Comparison of ENCODE assay signal across 17 cellular contexts in genomic region chr11:86513138-86513537, GRCh38.
A peak's percentile ranks its signal among the peaks of the same experiment; 100 is the strongest.
DNase-seq lines count a peak whose midpoint lies in the region; TF ChIP-seq lines count a peak whose summit lies in the region.
"Had no signal": no experiment of that assay in that cellular context is flagged by ENCODE, and none has a peak within 500 bp of the region (broad histone marks: within the 10 kb centered on the region; RNA-seq: fewer than 3 reads in every experiment).

No MANE protein-coding gene starts in this region.

- H3K4me3 ChIP-seq in HEK293 (ENCODE audit: low read depth, low read length) = no peak overlapping the region
- no peak overlapping the region for H3K4me3 ChIP-seq in colonic mucosa
- no peak overlapping the region for H3K4me3 ChIP-seq in mesenchymal stem cell (ENCODE audit: insufficient read depth in 1 of 2, low read depth in 1 of 2, low read length in 2 of 2)
- H3K4me3 ChIP-seq in trophoblast cell (ENCODE audit: low read depth, low read length) = no peak overlapping the region
- no peak overlapping the region for H3K4me3 ChIP-seq in esophagus squamous epithelium
- H3K4me3 ChIP-seq: BLaER1 had no signal

- POLR2A ChIA-PET in HEK293 (lab: Yijun Ruan, JAX) (interaction anchor here (1.0 kb wide), 1 partner anchor 11 kb away, joined by 3 read pairs; no protein-coding TSS in a partner anchor), HEK293T (lab: Yijun Ruan, JAX) (no interaction called here)

- TF ChIP-seq POLR2A in esophagus squamous epithelium (IDR thresholded peaks at IDR 0.05) = no peak

- WGBS in mesenchymal stem cell = no CpG with 5 or more reads among the region's 1 CpG
- WGBS in trophoblast cell (ENCODE audit: extremely low coverage, insufficient coverage, insufficient read length) = no CpG with 5 or more reads among the region's 1 CpG
- WGBS in esophagus squamous epithelium, 2 donors = 92 to 94% methylated on average over 1 of the region's 1 CpG

- H3K27me3 ChIP-seq in colonic mucosa = no peaks in the 10 kb centered on the region
- H3K27me3 ChIP-seq in mesenchymal stem cell (ENCODE audit: control insufficient read depth in 1 of 2, insufficient read depth in 1 of 2, low read length in 2 of 2) = no peaks in the 10 kb centered on the region
- H3K27me3 ChIP-seq in trophoblast cell (ENCODE audit: insufficient read depth, low read length) = no peaks in the 10 kb centered on the region
- no peaks in the 10 kb centered on the region for H3K27me3 ChIP-seq in esophagus squamous epithelium
- H3K27me3 ChIP-seq: BLaER1 had no signal

- TF ChIP-seq CTCF in HEK293 (tag by site-specific recombination; IDR thresholded peaks at IDR 0.05) = no peak
- TF ChIP-seq CTCF in colonic mucosa (IDR thresholded peaks at IDR 0.05) = no peak
- no peak for TF ChIP-seq CTCF in esophagus squamous epithelium (IDR thresholded peaks at IDR 0.05)

- H3K9ac ChIP-seq in colonic mucosa (ENCODE audit: low read depth in 2 of 2, low read length in 2 of 2) (no peak overlapping the region), mesenchymal stem cell (ENCODE audit: low read length) (no peak overlapping the region), trophoblast cell (ENCODE audit: low read length) (no peak overlapping the region)
- H3K9ac ChIP-seq: BLaER1 had no signal

- H4K91ac ChIP-seq in mesenchymal stem cell (ENCODE audit: low read length) = no peak overlapping the region
- H4K91ac ChIP-seq in trophoblast cell (ENCODE audit: low read depth, low read length) = peak overlapping the region; percentile 82

- H4K8ac ChIP-seq in mesenchymal stem cell (ENCODE audit: low read length) = no peak overlapping the region
- no peak overlapping the region for H4K8ac ChIP-seq in trophoblast cell (ENCODE audit: low read depth, low read length)

- H3K4me1 ChIP-seq in HEK293 (ENCODE audit: control insufficient read depth, insufficient read depth, low read length) (peaks cover 13% of the 10 kb centered on the region), colonic mucosa (peaks cover 7% of the 10 kb centered on the region), mesenchymal stem cell (ENCODE audit: control insufficient read depth, insufficient read depth, low read depth, low read length) (peaks cover 6% of the 10 kb centered on the region), trophoblast cell (ENCODE audit: control insufficient read depth in 1 of 2, insufficient read depth in 2 of 2, low read length in 2 of 2) (peaks cover 4 to 14% of the 10 kb centered on the region in 2 experiments), esophagus squamous epithelium (peaks cover 0 to 19% (median 4%) of the 10 kb centered on the region in 3 donors)
- H3K4me1 ChIP-seq: BLaER1 had no signal

- H3K9me3 ChIP-seq in HEK293 (ENCODE audit: control insufficient read depth, insufficient read depth, low read depth, low read length) (no peaks in the 10 kb centered on the region), colonic mucosa (no peaks in the 10 kb centered on the region), mesenchymal stem cell (ENCODE audit: control insufficient read depth, low read length) (peaks cover 4% of the 10 kb centered on the region), trophoblast cell (ENCODE audit: insufficient read depth, low read depth, low read length) (peaks cover 2% of the 10 kb centered on the region), esophagus squamous epithelium (no peaks in the 10 kb centered on the region)

- DNase-seq in colonic mucosa (no peak), mesenchymal stem cell (no peak), trophoblast cell (no peak), HEK293T (ENCODE audit: extremely low spot score) (no peak), nucleus accumbens (lab: John Stamatoyannopoulos, UW) (no peak), NCI-H1694 (lab: John Stamatoyannopoulos, UW) (no peak), esophagus squamous epithelium (lab: John Stamatoyannopoulos, UW) (no peak)
- DNase-seq: 8988T; AML-193; Caco-2; CD8-positive, alpha-beta memory T cell; DND-41; GDM1; HCEC 1CT had no signal

- H2AFZ ChIP-seq in mesenchymal stem cell (ENCODE audit: low read depth, low read length) (no peak overlapping the region), trophoblast cell (ENCODE audit: insufficient read depth, low read length, poor library complexity) (no peak overlapping the region)

- H3K14ac ChIP-seq in mesenchymal stem cell (ENCODE audit: low read length in 2 of 2) (no peak overlapping the region), trophoblast cell (ENCODE audit: low read length) (no peak overlapping the region)

- no peak overlapping the region for H2BK120ac ChIP-seq in mesenchymal stem cell (ENCODE audit: low read depth, low read length)
- peak overlapping the region; percentile 72 for H2BK120ac ChIP-seq in trophoblast cell (ENCODE audit: insufficient read depth, low read length, poor library complexity)

- H3K4me2 ChIP-seq in mesenchymal stem cell (ENCODE audit: low read length, poor library complexity, severe bottlenecking) = no peak overlapping the region
- H3K4me2 ChIP-seq in trophoblast cell (ENCODE audit: low read length) = no peak overlapping the region
- H3K4me2 ChIP-seq: BLaER1 had no signal

- H3K79me2 ChIP-seq in trophoblast cell (ENCODE audit: control insufficient read depth, insufficient read depth, low read length, poor library complexity) = no peaks in the 10 kb centered on the region

- CTCF ChIA-PET in HEK293 (lab: Yijun Ruan, JAX) (interaction anchor here (0.6 to 1.4 kb wide), 8 partner anchors 10 to 282 kb away, joined by 3 to 7 read pairs (median 3); no protein-coding TSS in a partner anchor), HEK293T (lab: Yijun Ruan, JAX) (interaction anchor here (1.0 to 1.4 kb wide), 2 partner anchors 23 to 64 kb away, joined by 4 to 5 read pairs; no protein-coding TSS in a partner anchor)

- H3K79me1 ChIP-seq in mesenchymal stem cell (replicated peaks; ENCODE audit: low read length, poor library complexity, severe bottlenecking) (peaks cover 2% of the 10 kb centered on the region), trophoblast cell (ENCODE audit: low read length) (peaks cover 20% of the 10 kb centered on the region)

- no peak overlapping the region for H3K4ac ChIP-seq in mesenchymal stem cell (ENCODE audit: low read depth in 1 of 2, low read length in 2 of 2)
- H3K4ac ChIP-seq in trophoblast cell (ENCODE audit: low read depth, low read length) = no peak overlapping the region

- H2BK5ac ChIP-seq in mesenchymal stem cell (ENCODE audit: low read depth, low read length, poor library complexity, severe bottlenecking) (no peak overlapping the region), trophoblast cell (ENCODE audit: low read depth, low read length, poor library complexity) (peak overlapping the region; percentile 63)

- H3K23ac ChIP-seq in mesenchymal stem cell (ENCODE audit: low read length in 2 of 2) = no peak overlapping the region
- no peak overlapping the region for H3K23ac ChIP-seq in trophoblast cell (ENCODE audit: low read length)

- no peak overlapping the region for H3K18ac ChIP-seq in mesenchymal stem cell (ENCODE audit: low read depth in 1 of 2, low read length in 2 of 2)
- H3K18ac ChIP-seq in trophoblast cell (ENCODE audit: low read length) = no peak overlapping the region

- H4K12ac ChIP-seq in trophoblast cell (ENCODE audit: low read depth, low read length) = no peak overlapping the region

- no peak overlapping the region for H2BK15ac ChIP-seq in mesenchymal stem cell (ENCODE audit: low read depth, poor library complexity, severe bottlenecking)

- no peak overlapping the region for H3K27ac ChIP-seq in HEK293 (ENCODE audit: extremely low read depth, low read depth, low read length)
- peak overlapping the region; percentile 54 for H3K27ac ChIP-seq in colonic mucosa
- H3K27ac ChIP-seq in mesenchymal stem cell (ENCODE audit: low read length, poor library complexity, severe bottlenecking) = no peak overlapping the region
- peak overlapping the region; percentile 87 for H3K27ac ChIP-seq in trophoblast cell (ENCODE audit: low read depth, low read length)
- no peak overlapping the region for H3K27ac ChIP-seq in esophagus squamous epithelium
- H3K27ac ChIP-seq: BLaER1, HL-60 had no signal

- intact Hi-C loops in colonic mucosa (cut with DNase I) (no loop called here), esophagus squamous epithelium (cut with DNase I) (no loop called here)

- H2AK5ac ChIP-seq in mesenchymal stem cell (ENCODE audit: low read length, severe bottlenecking) (peak overlapping the region; percentile 51), trophoblast cell (ENCODE audit: low read length) (peak overlapping the region; percentile 66)

- H2BK12ac ChIP-seq in mesenchymal stem cell (ENCODE audit: low read length in 2 of 2) (no peak overlapping the region), trophoblast cell (ENCODE audit: low read length) (peak overlapping the region; percentile 70)

- H3K36me3 ChIP-seq in HEK293 (ENCODE audit: control insufficient read depth in 2 of 2, insufficient read depth in 1 of 2, low read length in 2 of 2) (no peaks in the 10 kb centered on the region), colonic mucosa (no peaks in the 10 kb centered on the region), mesenchymal stem cell (ENCODE audit: control insufficient read depth in 1 of 2, insufficient read depth in 2 of 2, low read depth in 1 of 2, low read length in 2 of 2) (no peaks in the 10 kb centered on the region), trophoblast cell (ENCODE audit: control insufficient read depth in 1 of 2, insufficient read depth in 2 of 2, low read length in 2 of 2) (no peaks in the 10 kb centered on the region), esophagus squamous epithelium (no peaks in the 10 kb centered on the region)
- H3K36me3 ChIP-seq: BLaER1 had no signal

TF ChIP-seq in HEK293, 187 proteins besides CTCF, POLR2A, EP300 and RAD21:
- TF ChIP-seq ZNF768 (tag by site-specific recombination; IDR thresholded peaks at IDR 0.05) (0 out of 2 replicates have a peak, but pooled peaks have one; percentile 31), ZBTB1 (tag by site-specific recombination; IDR thresholded peaks at IDR 0.05) (no peak)

TF ChIP-seq in HEK293T, 16 proteins besides CTCF, POLR2A, EP300 and RAD21:
- TF ChIP-seq ZNF384 (IDR thresholded peaks at IDR 0.05) (no peak), SUZ12 (IDR thresholded peaks at IDR 0.05) (no peak), HDGF (IDR thresholded peaks at IDR 0.05; ENCODE audit: borderline replicate concordance) (no peak)

Comparison
In these comparisons a context has a peak if more than half of its experiments do, and no peak if none do; other contexts are left out.
1. H3K27ac ChIP-seq: peak in colonic mucosa (single experiment) and trophoblast cell (single experiment); none in HEK293 (single experiment), mesenchymal stem cell (single experiment) and esophagus squamous epithelium (0 of 4).